Comparison of ENCODE assay signal across 34 cellular contexts in the genomic region with DNA sequence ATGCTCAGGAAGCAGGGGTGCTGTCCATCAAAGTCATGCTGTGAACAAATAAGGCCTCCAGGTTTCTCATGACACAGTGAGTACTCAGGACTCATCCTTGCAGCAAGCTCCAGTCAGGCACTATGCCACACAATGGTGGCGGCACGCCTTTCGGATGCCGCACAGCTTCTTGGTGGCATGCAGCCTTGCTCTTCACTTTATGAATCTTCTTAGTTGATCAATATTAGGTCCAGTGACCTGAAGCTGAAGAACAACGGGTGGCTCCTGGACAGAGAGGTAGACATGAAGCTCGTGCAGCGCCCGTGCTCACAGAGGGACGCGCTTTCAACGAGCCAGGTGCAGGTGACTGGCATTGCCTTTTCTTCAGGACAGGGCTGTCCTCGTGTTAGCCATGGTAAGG.
"Had no signal": no experiment of that assay in that cellular context is flagged by ENCODE, and none has a peak within 500 bp of the region (broad histone marks: within the 10 kb centered on the region; RNA-seq: fewer than 3 reads in every experiment).

No MANE protein-coding gene starts in this region.

- H3K9me3 Mint-ChIP-seq: activated B cell treated with CpG ODN at 0.5 μM for 24 hours; activated CD4-positive, alpha-beta memory T cell treated with anti-CD3 and anti-CD28 coated beads for 36 hours; activated CD4-positive, alpha-beta T cell treated with anti-CD3 and anti-CD28 coated beads, Interleukin-2, amount 10 ng/mL, durations not matched to agents 24 days and 14 days; activated CD8-positive, alpha-beta T cell treated with anti-CD3 and anti-CD28 coated beads for 36 hours; activated naive CD4-positive, alpha-beta T cell treated with anti-CD3 and anti-CD28 coated beads for 36 hours; activated T-cell treated with anti-CD3 and anti-CD28 coated beads, Interleukin-2, amount 50 U/mL, for 4 hours; activated T-cell treated with anti-CD3 and anti-CD28 coated beads, Interleukin-2, amount 50 U/mL, for 72 hours; activated T-helper 1 cell treated with anti-CD3 and anti-CD28 coated beads, Interleukin-12 subunit alpha, Interleukin-12 subunit beta, Interleukin-2, Interleukin-4 antibody, amounts not matched to agents 30 ng/mL and 10 ng/mL and 1 ng/mL, durations not matched to agents 14 hours and 24 hours and 36 hours; T-helper 1 cell treated with Interleukin-12 subunit alpha and Interleukin-12 subunit beta and Interleukin-4 antibody, amounts not matched to agents 30 μg/mL and 1 μg/mL, for 36 hours; T-helper 2 cell treated with Interferon-gamma antibody and Interleukin-4, amounts not matched to agents 5 μg/mL and 100 μg/mL, for 36 hours had no signal

- H3K27ac Mint-ChIP-seq: activated B cell treated with CpG ODN at 0.5 μM for 24 hours; activated CD4-positive, alpha-beta memory T cell treated with anti-CD3 and anti-CD28 coated beads for 36 hours; activated CD4-positive, alpha-beta T cell treated with anti-CD3 and anti-CD28 coated beads, Interleukin-2, amount 10 ng/mL, durations not matched to agents 24 days and 14 days; activated CD8-positive, alpha-beta T cell treated with anti-CD3 and anti-CD28 coated beads for 36 hours; activated naive CD4-positive, alpha-beta T cell treated with anti-CD3 and anti-CD28 coated beads for 36 hours; activated naive CD8-positive, alpha-beta T cell; activated naive CD8-positive, alpha-beta T cell treated with anti-CD3 and anti-CD28 coated beads, Interleukin-2, amount 10 ng/mL, durations not matched to agents 7 days and 5 days; activated naive CD8-positive, alpha-beta T cell treated with anti-CD3 and anti-CD28 coated beads, Interleukin-2, amount 50 U/mL, for 24 hours; activated T-cell treated with anti-CD3 and anti-CD28 coated beads, Interleukin-2, amount 50 U/mL, for 72 hours; activated T-helper 1 cell treated with anti-CD3 and anti-CD28 coated beads, Interleukin-12 subunit alpha, Interleukin-12 subunit beta, Interleukin-2, Interleukin-4 antibody, amounts not matched to agents 30 ng/mL and 10 ng/mL and 1 ng/mL, durations not matched to agents 14 hours and 24 hours and 36 hours; activated T-helper 17 cell treated with anti-CD3 and anti-CD28 coated beads, Interleukin-2, amount 50 U/mL, for 72 hours; T-helper 1 cell treated with Interleukin-12 subunit alpha and Interleukin-12 subunit beta and Interleukin-4 antibody, amounts not matched to agents 30 μg/mL and 1 μg/mL, for 36 hours; T-helper 2 cell treated with Interferon-gamma antibody and Interleukin-4, amounts not matched to agents 5 μg/mL and 100 μg/mL, for 36 hours had no signal

- H3K4me1 Mint-ChIP-seq: activated B cell treated with CpG ODN at 0.5 μM for 24 hours; activated CD4-positive, alpha-beta T cell treated with anti-CD3 and anti-CD28 coated beads, Interleukin-2, amount 10 ng/mL, durations not matched to agents 24 days and 14 days; activated naive CD8-positive, alpha-beta T cell treated with anti-CD3 and anti-CD28 coated beads, Interleukin-2, amount 10 ng/mL, durations not matched to agents 7 days and 5 days; activated naive CD8-positive, alpha-beta T cell treated with anti-CD3 and anti-CD28 coated beads, Interleukin-2, amount 50 U/mL, for 24 hours; activated T-helper 17 cell treated with anti-CD3 and anti-CD28 coated beads, Interleukin-2, amount 50 U/mL, for 72 hours; central memory CD8-positive, alpha-beta T cell had no signal

- H3K27me3 Mint-ChIP-seq: activated B cell treated with CpG ODN at 0.5 μM for 24 hours; activated CD4-positive, alpha-beta memory T cell treated with anti-CD3 and anti-CD28 coated beads for 36 hours; activated CD4-positive, alpha-beta T cell treated with anti-CD3 and anti-CD28 coated beads, Interleukin-2, amount 10 ng/mL, durations not matched to agents 24 days and 14 days; activated CD8-positive, alpha-beta T cell treated with anti-CD3 and anti-CD28 coated beads for 36 hours; activated naive CD8-positive, alpha-beta T cell treated with anti-CD3 and anti-CD28 coated beads, Interleukin-2, amount 10 ng/mL, durations not matched to agents 7 days and 5 days; activated naive CD8-positive, alpha-beta T cell treated with anti-CD3 and anti-CD28 coated beads, Interleukin-2, amount 50 U/mL, for 24 hours; central memory CD8-positive, alpha-beta T cell had no signal

- DNase-seq: activated B cell treated with CpG ODN at 0.5 μM for 24 hours; activated CD4-positive, alpha-beta memory T cell treated with anti-CD3 and anti-CD28 coated beads for 36 hours; activated CD4-positive, alpha-beta T cell treated with anti-CD3 and anti-CD28 coated beads for 4 hours; activated CD4-positive, alpha-beta T cell treated with anti-CD3 and anti-CD28 coated beads, Interleukin-2, amount 10 ng/mL, durations not matched to agents 24 days and 14 days; activated CD4-positive, alpha-beta T cell treated with anti-CD3 and anti-CD28 coated beads, Interleukin-2, amount 50 U/mL, for 1 hour; activated CD4-positive, alpha-beta T cell treated with anti-CD3 and anti-CD28 coated beads, Interleukin-2, amount 50 U/mL, for 4 hours; activated CD4-positive, CD25-positive, alpha-beta regulatory T cell treated with anti-CD3 and anti-CD28 coated beads, Interleukin-2, amount 50 U/mL, for 72 hours; activated CD8-positive, alpha-beta memory T cell treated with anti-CD3 and anti-CD28 coated beads, Interleukin-2, amount 50 U/mL, for 4 hours; activated CD8-positive, alpha-beta T cell treated with anti-CD3 and anti-CD28 coated beads for 36 hours; activated effector memory CD4-positive, alpha-beta T cell treated with anti-CD3 and anti-CD28 coated beads, Interleukin-2, amount 50 U/mL, for 16 hours; activated gamma-delta T cell treated with Interleukin-2 at 50 U/mL for 16 hours; activated naive CD4-positive, alpha-beta T cell; activated naive CD4-positive, alpha-beta T cell treated with anti-CD3 and anti-CD28 coated beads for 36 hours; activated naive CD4-positive, alpha-beta T cell treated with anti-CD3 and anti-CD28 coated beads, Interleukin-2, amount 50 U/mL, for 16 hours; activated naive CD8-positive, alpha-beta T cell treated with anti-CD3 and anti-CD28 coated beads, Interleukin-2, amount 10 ng/mL, durations not matched to agents 7 days and 5 days; activated naive CD8-positive, alpha-beta T cell treated with anti-CD3 and anti-CD28 coated beads, Interleukin-2, amount 50 U/mL, for 24 hours; activated T-cell treated with anti-CD3 and anti-CD28 coated beads for 4 hours; activated T-cell treated with anti-CD3 and anti-CD28 coated beads, Interleukin-2, amount 50 U/mL, for 1 hour; activated T-cell treated with anti-CD3 and anti-CD28 coated beads, Interleukin-2, amount 50 U/mL, for 4 hours; activated T-cell treated with anti-CD3 and anti-CD28 coated beads, Interleukin-2, amount 50 U/mL, for 72 hours; amygdala; anterior cingulate cortex; caudate nucleus; cerebellar nuclear complex; T-helper 1 cell; T-helper 2 cell; T-helper 9 cell had no signal

- H3K4me3 Mint-ChIP-seq: activated B cell treated with CpG ODN at 0.5 μM for 24 hours; activated CD4-positive, alpha-beta memory T cell treated with anti-CD3 and anti-CD28 coated beads for 36 hours; activated CD4-positive, alpha-beta T cell treated with anti-CD3 and anti-CD28 coated beads, Interleukin-2, amount 10 ng/mL, durations not matched to agents 24 days and 14 days; activated CD8-positive, alpha-beta T cell treated with anti-CD3 and anti-CD28 coated beads for 36 hours; activated naive CD4-positive, alpha-beta T cell treated with anti-CD3 and anti-CD28 coated beads for 36 hours; activated naive CD8-positive, alpha-beta T cell; activated naive CD8-positive, alpha-beta T cell treated with anti-CD3 and anti-CD28 coated beads, Interleukin-2, amount 10 ng/mL, durations not matched to agents 7 days and 5 days; activated naive CD8-positive, alpha-beta T cell treated with anti-CD3 and anti-CD28 coated beads, Interleukin-2, amount 50 U/mL, for 24 hours; activated T-cell treated with anti-CD3 and anti-CD28 coated beads, Interleukin-2, amount 50 U/mL, for 4 hours; activated T-cell treated with anti-CD3 and anti-CD28 coated beads, Interleukin-2, amount 50 U/mL, for 72 hours; activated T-helper 1 cell treated with anti-CD3 and anti-CD28 coated beads, Interleukin-12 subunit alpha, Interleukin-12 subunit beta, Interleukin-2, Interleukin-4 antibody, amounts not matched to agents 30 ng/mL and 10 ng/mL and 1 ng/mL, durations not matched to agents 14 hours and 24 hours and 36 hours; activated T-helper 17 cell treated with anti-CD3 and anti-CD28 coated beads, Interleukin-2, amount 50 U/mL, for 72 hours; brain; central memory CD8-positive, alpha-beta T cell; T-helper 1 cell treated with Interleukin-12 subunit alpha and Interleukin-12 subunit beta and Interleukin-4 antibody, amounts not matched to agents 30 μg/mL and 1 μg/mL, for 36 hours; T-helper 2 cell treated with Interferon-gamma antibody and Interleukin-4, amounts not matched to agents 5 μg/mL and 100 μg/mL, for 36 hours had no signal

- ATAC-seq: activated CD8-positive, alpha-beta T cell treated with anti-CD3 and anti-CD28 coated beads for 36 hours; activated naive CD8-positive, alpha-beta T cell treated with anti-CD3 and anti-CD28 coated beads, Interleukin-2, amount 50 U/mL, for 24 hours; activated T-cell treated with anti-CD3 and anti-CD28 coated beads, Interleukin-2, amount 50 U/mL, for 4 hours; activated T-cell treated with anti-CD3 and anti-CD28 coated beads, Interleukin-2, amount 50 U/mL, for 72 hours; activated T-helper 17 cell treated with anti-CD3 and anti-CD28 coated beads, Interleukin-2, amount 50 U/mL, for 72 hours had no signal

- H3K36me3 Mint-ChIP-seq: activated CD4-positive, alpha-beta memory T cell treated with anti-CD3 and anti-CD28 coated beads for 36 hours; activated naive CD8-positive, alpha-beta T cell; activated naive CD8-positive, alpha-beta T cell treated with anti-CD3 and anti-CD28 coated beads, Interleukin-2, amount 10 ng/mL, durations not matched to agents 7 days and 5 days; brain had no signal
